In genomic region chr5:180139731-180140626, GRCh38 we compare ENCODE assay signal across 25 cellular contexts.
DNase-seq lines count a peak whose midpoint lies in the region; ATAC-seq and TF ChIP-seq lines count a peak whose summit lies in the region.
"Had no signal": no experiment of that assay in that cellular context is flagged by ENCODE, and none has a peak within 500 bp of the region (broad histone marks: within the 10 kb centered on the region; RNA-seq: fewer than 3 reads in every experiment).

No MANE protein-coding gene starts in this region.

- no peaks in the 10 kb centered on the region for H3K36me3 ChIP-seq in H7 (replicated peaks; ENCODE audit: control insufficient read depth, insufficient read depth, low read length)
- H3K36me3 ChIP-seq: BE2C, right lobe of liver had no signal

- H3K36me3 Mint-ChIP-seq in activated CD4-positive, alpha-beta memory T cell treated with anti-CD3 and anti-CD28 coated beads, Interleukin-2, amount 10 ng/mL, durations not matched to agents 7 days and 5 days (ENCODE audit: low read depth), result no peaks in the 10 kb centered on the region
- no peaks in the 10 kb centered on the region for H3K36me3 Mint-ChIP-seq in activated CD4-positive, alpha-beta memory T cell treated with anti-CD3 and anti-CD28 coated beads for 36 hours
- H3K36me3 Mint-ChIP-seq: T-cell had no signal

- H3K27ac ChIP-seq in foreskin keratinocyte, result no peak overlapping the region
- H3K27ac ChIP-seq: A549, right lobe of liver had no signal

- no peaks in the 10 kb centered on the region for H3K27me3 ChIP-seq in H7 (ENCODE audit: control insufficient read depth, insufficient read depth, low read length)
- H3K27me3 ChIP-seq in foreskin keratinocyte, result no peaks in the 10 kb centered on the region
- H3K27me3 ChIP-seq: BE2C, right lobe of liver had no signal

- no peaks in the 10 kb centered on the region for H3K4me1 ChIP-seq in foreskin keratinocyte
- H3K4me1 ChIP-seq: A549, BE2C, right lobe of liver had no signal

- no peak overlapping the region for H3K4me3 Mint-ChIP-seq in activated CD4-positive, alpha-beta memory T cell treated with anti-CD3 and anti-CD28 coated beads, Interleukin-2, amount 10 ng/mL, durations not matched to agents 7 days and 5 days
- no peak overlapping the region for H3K4me3 Mint-ChIP-seq in activated CD4-positive, alpha-beta memory T cell treated with anti-CD3 and anti-CD28 coated beads for 36 hours
- H3K4me3 Mint-ChIP-seq: T-cell had no signal

- H3K4me1 Mint-ChIP-seq in activated CD4-positive, alpha-beta memory T cell treated with anti-CD3 and anti-CD28 coated beads, Interleukin-2, amount 10 ng/mL, durations not matched to agents 7 days and 5 days, result peaks cover 7% of the 10 kb centered on the region
- H3K4me1 Mint-ChIP-seq in activated CD4-positive, alpha-beta memory T cell treated with anti-CD3 and anti-CD28 coated beads for 36 hours (ENCODE audit: low read depth), result peaks cover 5% of the 10 kb centered on the region

- POLR2A ChIA-PET in activated CD4-positive, alpha-beta memory T cell treated with anti-CD3 and anti-CD28 coated beads, Interleukin-2, amount 10 ng/mL, durations not matched to agents 7 days and 5 days (lab: Charles Lee), result no interaction called here
- POLR2A ChIA-PET in activated CD4-positive, alpha-beta memory T cell treated with anti-CD3 and anti-CD28 coated beads for 36 hours (lab: Charles Lee), result no interaction called here

- intact Hi-C loops in activated CD4-positive, alpha-beta memory T cell treated with anti-CD3 and anti-CD28 coated beads for 36 hours (cut with micrococcal nuclease), result loop anchor here (10.0 kb wide), 1 partner anchor 185 kb away; no protein-coding TSS in a partner anchor

- H3K4me3 ChIP-seq in H7 (ENCODE audit: insufficient read depth, low read depth, low read length), result no peak overlapping the region
- H3K4me3 ChIP-seq: A549, right lobe of liver had no signal

- DNase-seq in activated CD4-positive, alpha-beta memory T cell treated with anti-CD3 and anti-CD28 coated beads, Interleukin-2, amount 10 ng/mL, durations not matched to agents 7 days and 5 days, result peak; percentile 10
- DNase-seq in activated CD4-positive, alpha-beta memory T cell treated with anti-CD3 and anti-CD28 coated beads for 36 hours, result no peak
- peak; percentile 45 for DNase-seq in H7
- peak; percentile 5 for DNase-seq in iPS-NIHi7 (ENCODE audit: extremely low spot score)
- peak; percentile 36 for DNase-seq in pons (ENCODE audit: low spot score)
- no peak for DNase-seq in dedifferentiated amniotic fluid mesenchymal stem cell (ENCODE audit: extremely low spot score)
- DNase-seq in foreskin keratinocyte, result no peak
- DNase-seq: activated CD4-positive, alpha-beta T cell treated with anti-CD3 and anti-CD28 coated beads for 4 hours; activated naive CD4-positive, alpha-beta T cell treated with anti-CD3 and anti-CD28 coated beads, Interleukin-2, amount 50 U/mL, for 16 hours; activated T-cell treated with anti-CD3 and anti-CD28 coated beads, Interleukin-2, amount 50 U/mL, for 1 hour; BE2C; central memory CD4-positive, alpha-beta T cell; effector memory CD4-positive, alpha-beta T cell; EL; left colon; MM.1S; NCI-H146; NCI-H2171; NCI-H526; occipital lobe; SHP77 had no signal

- no peaks in the 10 kb centered on the region for H3K9me3 Mint-ChIP-seq in activated CD4-positive, alpha-beta memory T cell treated with anti-CD3 and anti-CD28 coated beads, Interleukin-2, amount 10 ng/mL, durations not matched to agents 7 days and 5 days
- no peaks in the 10 kb centered on the region for H3K9me3 Mint-ChIP-seq in activated CD4-positive, alpha-beta memory T cell treated with anti-CD3 and anti-CD28 coated beads for 36 hours
- H3K9me3 Mint-ChIP-seq: T-cell had no signal

- ATAC-seq in foreskin keratinocyte (no peak), HG03175 (IDR thresholded peaks at IDR 0.05; ENCODE audit: unreplicated experiment) (no peak)
- ATAC-seq: A549, left colon, right lobe of liver, T-cell had no signal

- peaks cover 2% of the 10 kb centered on the region for H3K27me3 Mint-ChIP-seq in activated CD4-positive, alpha-beta memory T cell treated with anti-CD3 and anti-CD28 coated beads, Interleukin-2, amount 10 ng/mL, durations not matched to agents 7 days and 5 days
- H3K27me3 Mint-ChIP-seq in activated CD4-positive, alpha-beta memory T cell treated with anti-CD3 and anti-CD28 coated beads for 36 hours, result peaks cover 7% of the 10 kb centered on the region

- H3K27ac Mint-ChIP-seq in activated CD4-positive, alpha-beta memory T cell treated with anti-CD3 and anti-CD28 coated beads, Interleukin-2, amount 10 ng/mL, durations not matched to agents 7 days and 5 days, result no peak overlapping the region
- no peak overlapping the region for H3K27ac Mint-ChIP-seq in activated CD4-positive, alpha-beta memory T cell treated with anti-CD3 and anti-CD28 coated beads for 36 hours
- H3K27ac Mint-ChIP-seq: T-cell had no signal

- CTCF ChIA-PET in activated CD4-positive, alpha-beta memory T cell treated with anti-CD3 and anti-CD28 coated beads, Interleukin-2, amount 10 ng/mL, durations not matched to agents 7 days and 5 days (lab: Charles Lee), result no interaction called here
- CTCF ChIA-PET in activated CD4-positive, alpha-beta memory T cell treated with anti-CD3 and anti-CD28 coated beads for 36 hours (lab: Charles Lee), result no interaction called here

- TF ChIP-seq CTCF in foreskin keratinocyte (conservative IDR thresholded peaks at IDR 0.05), result no peak

Comparison
In these comparisons a context has a peak if more than half of its experiments do, and no peak if none do; other contexts are left out.
1. DNase-seq: peak in activated CD4-positive, alpha-beta memory T cell treated with anti-CD3 and anti-CD28 coated beads, Interleukin-2, amount 10 ng/mL, durations not matched to agents 7 days and 5 days (single experiment), H7 (single experiment), iPS-NIHi7 (single experiment) and pons (single experiment); none in activated CD4-positive, alpha-beta memory T cell treated with anti-CD3 and anti-CD28 coated beads for 36 hours (single experiment), dedifferentiated amniotic fluid mesenchymal stem cell (single experiment) and foreskin keratinocyte (0 of 2).